6 cellular contexts compared by ENCODE assay signal in genomic region chr4:985123-985830, GRCh38.
A peak's percentile ranks its signal among the peaks of the same experiment; 100 is the strongest.
DNase-seq lines count a peak whose midpoint lies in the region; ATAC-seq lines count a peak whose summit lies in the region.

No MANE protein-coding gene starts in this region.

- peak; percentile 80 for DNase-seq in GM03348 (ENCODE audit: low spot score)
- DNase-seq in activated CD4-positive, alpha-beta T cell treated with anti-CD3 and anti-CD28 coated beads for 4 hours = peak; percentile 70 to 71
- peak; percentile 70 for DNase-seq in germinal center (ENCODE audit: low spot score)
- DNase-seq in stimulated activated CD4-positive, alpha-beta T cell treated with anti-CD3 and anti-CD28 coated beads, Interleukin-4, amount 100 ng/mL, for 48 hours (ENCODE audit: low read depth in 2 of 2) = peak; percentile 71 to 75
- DNase-seq in DMS79 treated with DMSO at 0.1 percent for 48 hours (lab: John Stamatoyannopoulos, UW) = no peak

- ATAC-seq in GM19395 (IDR thresholded peaks at IDR 0.05; ENCODE audit: unreplicated experiment) = no peak
